In the genomic region with DNA sequence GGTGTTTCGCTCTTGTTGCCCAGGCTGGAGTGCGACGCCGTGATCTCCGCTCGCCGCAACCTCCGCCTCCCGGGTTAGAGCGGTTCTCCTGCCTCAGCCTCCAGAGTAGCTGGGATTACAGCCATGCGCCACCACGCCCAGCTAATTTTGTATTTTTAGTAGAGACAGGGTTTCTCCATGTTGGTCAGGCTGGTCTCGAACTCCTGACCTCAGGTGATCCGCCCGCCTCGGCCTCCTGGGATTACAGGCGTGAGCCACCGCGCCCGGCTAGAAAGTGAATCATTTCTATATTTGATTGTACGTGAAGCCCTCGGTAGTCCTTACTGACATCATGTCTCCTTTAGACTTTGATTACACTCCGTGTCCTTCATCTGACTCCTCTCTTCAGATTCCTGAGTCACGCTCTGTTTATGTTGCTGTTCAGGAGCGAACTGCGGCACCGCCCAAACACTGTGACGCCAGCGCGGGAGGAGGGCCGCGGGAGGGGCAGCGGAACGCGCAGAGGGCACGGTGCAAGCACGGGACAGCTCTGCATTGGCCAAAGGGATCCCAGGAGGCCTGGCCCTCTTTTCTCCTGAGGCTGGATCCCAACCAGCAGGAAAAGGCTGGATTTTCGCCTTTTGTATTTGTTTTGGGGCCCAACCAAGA, we compare ENCODE assay signal across 8 cellular contexts. TPM values are rescaled to one million over a fixed set of nuclear protein-coding genes. Genes with fewer than 3 reads are reported as not detected.
A peak's percentile ranks its signal among the peaks of the same experiment; 100 is the strongest.
DNase-seq lines count a peak whose midpoint lies in the region; ATAC-seq, FAIRE-seq and TF ChIP-seq lines count a peak whose summit lies in the region.

No MANE protein-coding gene starts in this region.

- peak overlapping the region; percentile 66 to 88 (median 87) for H3K4me3 ChIP-seq in keratinocyte (ENCODE audit: control insufficient read depth in 2 of 3, extremely low read depth in 1 of 3, insufficient read depth in 2 of 3, low read depth in 1 of 3, low read length in 3 of 3)

- peaks cover 32% of the 10 kb centered on the region for H3K27me3 Mint-ChIP-seq in activated CD4-positive, alpha-beta T cell treated with anti-CD3 and anti-CD28 coated beads, Interleukin-2, amount 10 ng/mL, durations not matched to agents 24 days and 14 days

- peak overlapping the region; percentile 93 for H3K9ac ChIP-seq in keratinocyte (ENCODE audit: control insufficient read depth, extremely low read depth, insufficient read depth, low read length)

- peak overlapping the region; percentile 60 for H2AFZ ChIP-seq in keratinocyte (ENCODE audit: control insufficient read depth, low read length)

- H3K4me1 ChIP-seq in keratinocyte (ENCODE audit: control insufficient read depth, extremely low read depth, insufficient read depth, low read length) = peaks cover 17% of the 10 kb centered on the region

- H3K27ac ChIP-seq in cingulate gyrus (ENCODE audit: low read depth, low read length) (peak overlapping the region; percentile 99), keratinocyte (ENCODE audit: control insufficient read depth, insufficient read depth, low read length) (peak overlapping the region; percentile 99)

- peaks cover 26% of the 10 kb centered on the region for H3K4me1 Mint-ChIP-seq in activated CD4-positive, alpha-beta T cell treated with anti-CD3 and anti-CD28 coated beads, Interleukin-2, amount 10 ng/mL, durations not matched to agents 24 days and 14 days

- dilution Hi-C loops in keratinocyte (cut with MboI; ENCODE audit: extremely low pct_ligation_motif_present, low sequenced_read_pairs) = no loop called here

- H4K20me1 ChIP-seq in keratinocyte (ENCODE audit: control insufficient read depth, extremely low read depth, insufficient read depth, low read length) = peaks cover 2% of the 10 kb centered on the region

- peak; percentile 78 for ATAC-seq in GM18498 (IDR thresholded peaks at IDR 0.05; ENCODE audit: unreplicated experiment)
- ATAC-seq in HG03196 (IDR thresholded peaks at IDR 0.05; ENCODE audit: unreplicated experiment) = peak; percentile 67
- no peak for ATAC-seq in GM18861 (IDR thresholded peaks at IDR 0.05; ENCODE audit: unreplicated experiment)

- no peaks in the 10 kb centered on the region for H3K79me2 ChIP-seq in keratinocyte (ENCODE audit: control insufficient read depth, insufficient read depth, low read length)

- H3K36me3 Mint-ChIP-seq in activated CD4-positive, alpha-beta T cell treated with anti-CD3 and anti-CD28 coated beads, Interleukin-2, amount 10 ng/mL, durations not matched to agents 24 days and 14 days (ENCODE audit: low read depth) = no peaks in the 10 kb centered on the region

- peak overlapping the region; percentile 99 for H3K4me2 ChIP-seq in keratinocyte (ENCODE audit: control insufficient read depth, extremely low read depth, insufficient read depth, low read depth, low read length)

- FAIRE-seq in keratinocyte (lab: Jason Lieb, UNC) = peak; percentile 93

- no peaks in the 10 kb centered on the region for H3K27me3 ChIP-seq in keratinocyte (ENCODE audit: control insufficient read depth, extremely low read depth, insufficient read depth, low read length)

- no peaks in the 10 kb centered on the region for H3K36me3 ChIP-seq in keratinocyte (ENCODE audit: control insufficient read depth in 2 of 2, extremely low read depth in 1 of 2, insufficient read depth in 2 of 2, low read length in 2 of 2)

- no peaks in the 10 kb centered on the region for H3K9me3 ChIP-seq in keratinocyte (ENCODE audit: control insufficient read depth, low read depth, low read length)

- no peaks in the 10 kb centered on the region for H3K9me1 ChIP-seq in keratinocyte (ENCODE audit: control insufficient read depth, extremely low read depth, insufficient read depth, low read length)

- intact Hi-C loops in activated CD4-positive, alpha-beta T cell treated with anti-CD3 and anti-CD28 coated beads, Interleukin-2, amount 10 ng/mL, durations not matched to agents 24 days and 14 days (cut with micrococcal nuclease) = loop anchor here (1.0 to 10.0 kb wide), 6 partner anchors 153 to 963 kb away; a partner anchor contains a TSS

- DNase-seq in NCI-H510A (lab: John Stamatoyannopoulos, UW) (peak; percentile 80), keratinocyte (ENCODE audit: low read depth, low spot score) (peak; percentile 96)
- peak; percentile 95 for DNase-seq in activated CD4-positive, alpha-beta T cell treated with anti-CD3 and anti-CD28 coated beads, Interleukin-2, amount 10 ng/mL, durations not matched to agents 24 days and 14 days
- peak; percentile 79 for DNase-seq in stimulated activated CD4-positive, alpha-beta T cell treated with anti-CD3 and anti-CD28 coated beads, Interleukin-12 subunit alpha, Interleukin-12 subunit beta, amount 100 ng/mL, for 4 hours

- peak overlapping the region; percentile 94 for H3K4me3 Mint-ChIP-seq in activated CD4-positive, alpha-beta T cell treated with anti-CD3 and anti-CD28 coated beads, Interleukin-2, amount 10 ng/mL, durations not matched to agents 24 days and 14 days

- TF ChIP-seq CTCF in keratinocyte (optimal IDR thresholded peaks at IDR 0.05 in 1 of 3, IDR thresholded peaks at IDR 0.05 in 1 of 3, conservative IDR thresholded peaks at IDR 0.05 in 1 of 3; ENCODE audit: extremely low read depth in 1 of 3, insufficient read depth in 2 of 3, low read length in 3 of 3) = no peak

- H3K27ac Mint-ChIP-seq in activated CD4-positive, alpha-beta T cell treated with anti-CD3 and anti-CD28 coated beads, Interleukin-2, amount 10 ng/mL, durations not matched to agents 24 days and 14 days = peak overlapping the region; percentile 93

- no peaks in the 10 kb centered on the region for H3K9me3 Mint-ChIP-seq in activated CD4-positive, alpha-beta T cell treated with anti-CD3 and anti-CD28 coated beads, Interleukin-2, amount 10 ng/mL, durations not matched to agents 24 days and 14 days

RNA-seq across cellular contexts. Expression of a gene that starts 0.6 kb away (rescaled TPM):
- 1.5 and 2.6 TPM in 2 replicates for total RNA-seq in activated CD4-positive, alpha-beta T cell treated with anti-CD3 and anti-CD28 coated beads, Interleukin-2, amount 10 ng/mL, durations not matched to agents 24 days and 14 days
- polyA plus RNA-seq in keratinocyte = 15.6 to 27.2 TPM (median 24.3 TPM) in 3 replicates
- 27.0 TPM for polyA plus RNA-seq in keratinocyte (2011; ENCODE audit: low read depth)
- polyA plus RNA-seq in keratinocyte (2011; cell fraction: cytosol; rRNA removed) = 21.6 and 41.0 TPM in 2 replicates
- 32.6 and 33.1 TPM in 2 replicates for polyA plus RNA-seq in keratinocyte (2011; cell fraction: nucleus; rRNA removed)
- polyA plus RNA-seq in keratinocyte (2012; ENCODE audit: low replicate concordance) = 14.1 and 46.3 TPM in 2 replicates
- polyA minus RNA-seq in keratinocyte = 3.3 to 22.5 TPM (median 18.6 TPM) in 3 replicates
- polyA minus RNA-seq in keratinocyte (2011; cell fraction: cytosol; rRNA and poly(A)+ RNA removed) = 10.4 TPM
- 23.6 and 28.6 TPM in 2 replicates for polyA minus RNA-seq in keratinocyte (2011; cell fraction: nucleus; rRNA and poly(A)+ RNA removed)

RNA-seq across cellular contexts. Expression of a gene that starts 33.3 kb away (rescaled TPM):
- not detected in 2 replicates for total RNA-seq in activated CD4-positive, alpha-beta T cell treated with anti-CD3 and anti-CD28 coated beads, Interleukin-2, amount 10 ng/mL, durations not matched to agents 24 days and 14 days
- polyA plus RNA-seq in keratinocyte = 0.03 TPM in 1 of 3 replicates, not detected in the others
- polyA plus RNA-seq in keratinocyte (2011; ENCODE audit: low read depth) = not detected
- 0.06 TPM in 1 of 2 replicates, not detected in the other for polyA plus RNA-seq in keratinocyte (2011; cell fraction: cytosol; rRNA removed)
- polyA plus RNA-seq in keratinocyte (2011; cell fraction: nucleus; rRNA removed) = not detected in 2 replicates
- not detected in 2 replicates for polyA plus RNA-seq in keratinocyte (2012; ENCODE audit: low replicate concordance)
- polyA minus RNA-seq in keratinocyte = 0.16 TPM in 1 of 3 replicates, not detected in the others
- not detected for polyA minus RNA-seq in keratinocyte (2011; cell fraction: cytosol; rRNA and poly(A)+ RNA removed)
- polyA minus RNA-seq in keratinocyte (2011; cell fraction: nucleus; rRNA and poly(A)+ RNA removed) = not detected in 2 replicates

RNA-seq across cellular contexts. Expression of a gene that starts 40.2 kb away (rescaled TPM):
- not detected in 2 replicates for total RNA-seq in activated CD4-positive, alpha-beta T cell treated with anti-CD3 and anti-CD28 coated beads, Interleukin-2, amount 10 ng/mL, durations not matched to agents 24 days and 14 days
- polyA plus RNA-seq in keratinocyte = 0.03 to 0.18 TPM (median 0.17 TPM) in 3 replicates
- polyA plus RNA-seq in keratinocyte (2011; ENCODE audit: low read depth) = 0.39 TPM
- 0.13 and 0.34 TPM in 2 replicates for polyA plus RNA-seq in keratinocyte (2011; cell fraction: cytosol; rRNA removed)
- polyA plus RNA-seq in keratinocyte (2011; cell fraction: nucleus; rRNA removed) = 0.32 and 0.69 TPM in 2 replicates
- polyA plus RNA-seq in keratinocyte (2012; ENCODE audit: low replicate concordance) = 0.34 TPM in 1 of 2 replicates, not detected in the other
- polyA minus RNA-seq in keratinocyte = 0.99 TPM in 1 of 3 replicates, not detected in the others
- not detected for polyA minus RNA-seq in keratinocyte (2011; cell fraction: cytosol; rRNA and poly(A)+ RNA removed)
- 1.4 and 1.6 TPM in 2 replicates for polyA minus RNA-seq in keratinocyte (2011; cell fraction: nucleus; rRNA and poly(A)+ RNA removed)
